ENCODE assay signal across 9 cellular contexts in the genomic region with DNA sequence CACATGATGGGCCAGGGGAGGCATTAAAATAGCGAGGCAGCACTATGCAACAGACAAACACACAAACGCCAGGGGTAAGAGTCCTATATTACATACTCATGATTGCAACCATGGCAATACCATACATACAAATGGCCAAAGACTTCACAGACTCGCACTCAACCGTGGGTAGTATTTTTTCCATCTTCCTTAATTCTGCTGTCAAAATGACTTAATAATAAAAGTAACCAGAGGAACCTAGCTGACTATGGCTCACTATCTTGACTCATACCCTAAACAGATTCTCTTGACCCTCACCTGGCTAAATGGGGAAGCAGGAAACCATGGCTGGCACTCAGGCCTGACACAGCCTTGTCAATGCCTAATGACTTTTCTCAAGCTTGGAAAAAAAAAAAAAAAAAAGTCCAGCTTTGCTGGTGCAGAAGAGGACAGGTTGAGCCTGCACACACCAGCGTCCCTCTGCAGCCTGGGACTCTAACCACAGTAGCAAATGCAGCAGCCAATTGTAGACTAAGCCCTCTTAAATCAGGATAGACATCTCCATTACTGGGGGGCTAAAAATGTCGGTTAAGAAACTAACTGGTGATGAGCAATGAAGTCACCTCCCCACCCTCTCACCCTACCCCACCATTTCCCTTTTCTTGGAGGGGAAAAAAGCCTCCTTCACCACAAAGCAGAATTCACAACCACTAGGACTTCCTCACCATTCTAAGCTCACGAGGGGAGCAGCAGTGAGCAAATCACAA. TPM values are rescaled to one million over a fixed set of nuclear protein-coding genes. Genes with fewer than 3 reads are reported as not detected.
A peak's percentile ranks its signal among the peaks of the same experiment; 100 is the strongest.
DNase-seq lines count a peak whose midpoint lies in the region; TF ChIP-seq lines count a peak whose summit lies in the region.
"Had no signal": no experiment of that assay in that cellular context is flagged by ENCODE, and none has a peak within 500 bp of the region (broad histone marks: within the 10 kb centered on the region; RNA-seq: fewer than 3 reads in every experiment).

No MANE protein-coding gene starts in this region.

- TF ChIP-seq POLR2A in esophagus muscularis mucosa (IDR thresholded peaks at IDR 0.05; ENCODE audit: low read depth): no peak

- peak overlapping the region; percentile 61 for H3K4me3 Mint-ChIP-seq in T-helper 1 cell treated with Interleukin-12 subunit alpha and Interleukin-12 subunit beta and Interleukin-4 antibody, amounts not matched to agents 30 μg/mL and 1 μg/mL, for 36 hours
- H3K4me3 Mint-ChIP-seq in activated T-helper 2 cell treated with anti-CD3 and anti-CD28 coated beads, Interferon-gamma antibody, Interleukin-2, Interleukin-4, amounts not matched to agents 10 μg/mL and 5 μg/mL and 100 μg/mL, durations not matched to agents 14 hours and 24 hours and 36 hours (ENCODE audit: low read depth): peak overlapping the region; percentile 63

- peaks cover 74 to 96% (median 94%) of the 10 kb centered on the region in 4 donors for H3K4me1 ChIP-seq in esophagus muscularis mucosa

- H3K36me3 ChIP-seq in esophagus muscularis mucosa: no peaks in the 10 kb centered on the region

- no peaks in the 10 kb centered on the region for H3K9me3 ChIP-seq in esophagus muscularis mucosa

- TF ChIP-seq EP300 in esophagus muscularis mucosa (IDR thresholded peaks at IDR 0.05): no peak

- H3K4me3 ChIP-seq in Jurkat, Clone E6-1 (ENCODE audit: low read length): peak overlapping the region; percentile 33
- H3K4me3 ChIP-seq in esophagus muscularis mucosa: no peak overlapping the region

- intact Hi-C loops in activated T-helper 2 cell treated with anti-CD3 and anti-CD28 coated beads, Interferon-gamma antibody, Interleukin-2, Interleukin-4, amounts not matched to agents 10 μg/mL and 5 μg/mL and 100 μg/mL, durations not matched to agents 14 hours and 24 hours and 36 hours (cut with micrococcal nuclease): loop anchor here (1.0 to 5.0 kb wide), 2 partner anchors 8 to 36 kb away; no protein-coding TSS in a partner anchor
- intact Hi-C loops in esophagus muscularis mucosa (cut with DNase I): no loop called here

- DNase-seq in T-helper 1 cell (no peak), renal cortical epithelial cell (ENCODE audit: low read depth) (peak; percentile 54), AG08396 (ENCODE audit: low spot score) (no peak), esophagus muscularis mucosa (ENCODE audit: extremely low spot score) (no peak)
- DNase-seq in Jurkat, Clone E6-1 (ENCODE audit: low read depth, low spot score): peak; percentile 89
- DNase-seq in activated T-helper 2 cell treated with anti-CD3 and anti-CD28 coated beads, Interferon-gamma antibody, Interleukin-2, Interleukin-4, amounts not matched to agents 10 μg/mL and 5 μg/mL and 100 μg/mL, durations not matched to agents 14 hours and 24 hours and 36 hours (ENCODE audit: low spot score): no peak
- no peak for DNase-seq in activated effector memory CD4-positive, alpha-beta T cell treated with Interleukin-2 at 50 U/mL for 16 hours
- DNase-seq: substantia nigra had no signal

- H3K36me3 Mint-ChIP-seq in T-helper 1 cell treated with Interleukin-12 subunit alpha and Interleukin-12 subunit beta and Interleukin-4 antibody, amounts not matched to agents 30 μg/mL and 1 μg/mL, for 36 hours (ENCODE audit: low read depth): peaks cover 5% of the 10 kb centered on the region
- peaks cover 25% of the 10 kb centered on the region for H3K36me3 Mint-ChIP-seq in activated T-helper 2 cell treated with anti-CD3 and anti-CD28 coated beads, Interferon-gamma antibody, Interleukin-2, Interleukin-4, amounts not matched to agents 10 μg/mL and 5 μg/mL and 100 μg/mL, durations not matched to agents 14 hours and 24 hours and 36 hours (ENCODE audit: low read depth)

- H3K27me3 Mint-ChIP-seq in T-helper 1 cell treated with Interleukin-12 subunit alpha and Interleukin-12 subunit beta and Interleukin-4 antibody, amounts not matched to agents 30 μg/mL and 1 μg/mL, for 36 hours (ENCODE audit: low read depth): no peaks in the 10 kb centered on the region
- H3K27me3 Mint-ChIP-seq in activated T-helper 2 cell treated with anti-CD3 and anti-CD28 coated beads, Interferon-gamma antibody, Interleukin-2, Interleukin-4, amounts not matched to agents 10 μg/mL and 5 μg/mL and 100 μg/mL, durations not matched to agents 14 hours and 24 hours and 36 hours (ENCODE audit: low read depth): no peaks in the 10 kb centered on the region

- no peaks in the 10 kb centered on the region for H3K9me3 Mint-ChIP-seq in T-helper 1 cell treated with Interleukin-12 subunit alpha and Interleukin-12 subunit beta and Interleukin-4 antibody, amounts not matched to agents 30 μg/mL and 1 μg/mL, for 36 hours
- no peaks in the 10 kb centered on the region for H3K9me3 Mint-ChIP-seq in activated T-helper 2 cell treated with anti-CD3 and anti-CD28 coated beads, Interferon-gamma antibody, Interleukin-2, Interleukin-4, amounts not matched to agents 10 μg/mL and 5 μg/mL and 100 μg/mL, durations not matched to agents 14 hours and 24 hours and 36 hours

- no peak for TF ChIP-seq CTCF in esophagus muscularis mucosa (IDR thresholded peaks at IDR 0.05)

- 72% methylated on average over 7 of the region's 7 CpGs for WGBS in esophagus muscularis mucosa

- H3K27ac Mint-ChIP-seq in T-helper 1 cell treated with Interleukin-12 subunit alpha and Interleukin-12 subunit beta and Interleukin-4 antibody, amounts not matched to agents 30 μg/mL and 1 μg/mL, for 36 hours: peak overlapping the region; percentile 70
- peak overlapping the region; percentile 95 for H3K27ac Mint-ChIP-seq in activated T-helper 2 cell treated with anti-CD3 and anti-CD28 coated beads, Interferon-gamma antibody, Interleukin-2, Interleukin-4, amounts not matched to agents 10 μg/mL and 5 μg/mL and 100 μg/mL, durations not matched to agents 14 hours and 24 hours and 36 hours

- peaks cover 70% of the 10 kb centered on the region for H3K4me1 Mint-ChIP-seq in T-helper 1 cell treated with Interleukin-12 subunit alpha and Interleukin-12 subunit beta and Interleukin-4 antibody, amounts not matched to agents 30 μg/mL and 1 μg/mL, for 36 hours (ENCODE audit: low read depth)
- peaks cover 78% of the 10 kb centered on the region for H3K4me1 Mint-ChIP-seq in activated T-helper 2 cell treated with anti-CD3 and anti-CD28 coated beads, Interferon-gamma antibody, Interleukin-2, Interleukin-4, amounts not matched to agents 10 μg/mL and 5 μg/mL and 100 μg/mL, durations not matched to agents 14 hours and 24 hours and 36 hours (ENCODE audit: low read depth)

- H3K27me3 ChIP-seq in esophagus muscularis mucosa: no peaks in the 10 kb centered on the region

- no peak overlapping the region for H3K27ac ChIP-seq in esophagus muscularis mucosa (replicated peaks in 1 of 4)

RNA-seq across cellular contexts. Expression of a gene that starts 23.1 kb away (rescaled TPM):
- polyA plus RNA-seq in Jurkat, Clone E6-1 (2012; ENCODE audit: insufficient read depth, insufficient read length): 85.1 TPM
- total RNA-seq in activated T-helper 2 cell treated with anti-CD3 and anti-CD28 coated beads, Interferon-gamma antibody, Interleukin-2, Interleukin-4, amounts not matched to agents 10 μg/mL and 5 μg/mL and 100 μg/mL, durations not matched to agents 14 hours and 24 hours and 36 hours: 65.3 and 69.2 TPM in 2 replicates
- total RNA-seq in renal cortical epithelial cell (22.3 and 26.2 TPM in 2 replicates), esophagus muscularis mucosa (10 to 100 TPM; 27.5 to 54.8 (median 36.7) TPM)

RNA-seq across cellular contexts. Expression of a gene that starts 26.0 kb away (rescaled TPM):
- 116 TPM for polyA plus RNA-seq in Jurkat, Clone E6-1 (2012; ENCODE audit: insufficient read depth, insufficient read length)
- 120 and 129 TPM in 2 replicates for total RNA-seq in activated T-helper 2 cell treated with anti-CD3 and anti-CD28 coated beads, Interferon-gamma antibody, Interleukin-2, Interleukin-4, amounts not matched to agents 10 μg/mL and 5 μg/mL and 100 μg/mL, durations not matched to agents 14 hours and 24 hours and 36 hours
- total RNA-seq in renal cortical epithelial cell (14.2 and 25.6 TPM in 2 replicates), esophagus muscularis mucosa (10 to 100 TPM; 16.6 to 22.1 (median 21.2) TPM)

Comparison
In these comparisons a context has a peak if more than half of its experiments do, and no peak if none do; other contexts are left out.
1. DNase-seq: peak in Jurkat, Clone E6-1 (single experiment) and renal cortical epithelial cell (single experiment); none in T-helper 1 cell (0 of 5), activated T-helper 2 cell treated with anti-CD3 and anti-CD28 coated beads, Interferon-gamma antibody, Interleukin-2, Interleukin-4, amounts not matched to agents 10 μg/mL and 5 μg/mL and 100 μg/mL, durations not matched to agents 14 hours and 24 hours and 36 hours (single experiment), activated effector memory CD4-positive, alpha-beta T cell treated with Interleukin-2 at 50 U/mL for 16 hours (single experiment), AG08396 (single experiment) and esophagus muscularis mucosa (single experiment).